Comparison of ENCODE assay signal across 8 cellular contexts in the genomic region with DNA sequence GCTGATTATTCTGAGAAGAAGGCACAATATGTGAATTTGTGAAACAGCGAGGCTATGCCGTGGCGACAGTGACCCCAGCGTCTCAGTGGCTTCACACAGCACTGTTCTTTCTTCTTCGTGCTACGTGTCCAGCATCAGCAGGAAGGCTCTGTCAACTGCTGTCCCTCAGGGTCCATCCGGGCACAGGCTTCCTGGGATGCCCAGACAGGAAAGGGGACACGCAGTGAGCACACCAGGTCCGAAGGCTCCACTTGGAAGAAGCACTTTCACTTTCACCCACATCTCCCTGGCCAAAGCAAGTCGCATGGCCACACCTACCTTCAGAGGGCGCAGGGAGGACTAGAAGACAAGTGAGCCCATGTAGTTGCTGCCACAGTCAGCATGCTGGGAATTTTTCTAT. TPM values are rescaled to one million over a fixed set of nuclear protein-coding genes. Genes with fewer than 3 reads are reported as not detected.
A peak's percentile ranks its signal among the peaks of the same experiment; 100 is the strongest.
DNase-seq lines count a peak whose midpoint lies in the region; ATAC-seq, FAIRE-seq and TF ChIP-seq lines count a peak whose summit lies in the region.

No MANE protein-coding gene starts in this region.

- H3K4me1 ChIP-seq in CD4-positive, alpha-beta memory T cell (ENCODE audit: insufficient read depth, low read length) = peaks cover 12% of the 10 kb centered on the region
- H3K4me1 ChIP-seq in kidney (ENCODE audit: control insufficient read depth in 1 of 2, insufficient read depth in 1 of 2, low read depth in 1 of 2, low read length in 2 of 2) (no peaks in the 10 kb centered on the region), thyroid gland (no peaks in the 10 kb centered on the region)

- TF ChIP-seq POLR2A in thyroid gland (IDR thresholded peaks at IDR 0.05) = no peak

- H3K9ac ChIP-seq in kidney (ENCODE audit: low read length in 2 of 2) = no peak overlapping the region

- H3K4me3 Mint-ChIP-seq in CD4-positive, alpha-beta memory T cell = peak overlapping the region; percentile 85 to 91 (median 88)
- peak overlapping the region; percentile 85 for H3K4me3 Mint-ChIP-seq in activated T-cell treated with anti-CD3 and anti-CD28 coated beads, Interleukin-2, amount 50 U/mL, for 4 hours

- DNase-seq in CD4-positive, alpha-beta memory T cell = peak in 4 of 5 donors; percentile 10 to 26 (median 15)
- peak; percentile 47 for DNase-seq in GM20000 (ENCODE audit: low spot score)
- DNase-seq in NCI-H2107 treated with DMSO at 0.1 percent for 48 hours (lab: John Stamatoyannopoulos, UW; ENCODE audit: unreplicated experiment) = peak; percentile 85
- DNase-seq in activated T-cell treated with anti-CD3 and anti-CD28 coated beads, Interleukin-2, amount 50 U/mL, for 4 hours = no peak
- no peak for DNase-seq in kidney
- DNase-seq in thyroid gland = peak; percentile 22 to 26
- DNase-seq in RWPE1 (ENCODE audit: low spot score) = no peak
- no peak for DNase-seq in T-helper 9 cell

- H3K9me3 ChIP-seq in CD4-positive, alpha-beta memory T cell (ENCODE audit: control insufficient read depth in 1 of 2, low read length in 2 of 2) = no peaks in the 10 kb centered on the region
- H3K9me3 ChIP-seq in kidney (ENCODE audit: control insufficient read depth in 1 of 2, low read length in 2 of 2) (no peaks in the 10 kb centered on the region), thyroid gland (no peaks in the 10 kb centered on the region)

- H3K27me3 ChIP-seq in CD4-positive, alpha-beta memory T cell (ENCODE audit: insufficient read depth, low read length) = peaks cover 3% of the 10 kb centered on the region
- no peaks in the 10 kb centered on the region for H3K27me3 ChIP-seq in thyroid gland

- H3K4me3 ChIP-seq in CD4-positive, alpha-beta memory T cell (ENCODE audit: low read length in 2 of 2) = peak overlapping the region; percentile 5 to 60
- H3K4me3 ChIP-seq in kidney (ENCODE audit: low read length in 2 of 2) (peak overlapping the region; percentile 5 to 49), thyroid gland (replicated peaks in 1 of 3) (peak overlapping the region in 1 of 3 donors; percentile 3)

- H3K27ac ChIP-seq in CD4-positive, alpha-beta memory T cell (ENCODE audit: low read depth, low read length) = no peak overlapping the region
- H3K27ac ChIP-seq in kidney (ENCODE audit: low read depth in 2 of 2, low read length in 2 of 2) (no peak overlapping the region), thyroid gland (no peak overlapping the region), RWPE1 (no peak overlapping the region)

- H3K27me3 Mint-ChIP-seq in CD4-positive, alpha-beta memory T cell = peaks cover 1 to 6% of the 10 kb centered on the region in 2 donors
- H3K27me3 Mint-ChIP-seq in activated T-cell treated with anti-CD3 and anti-CD28 coated beads, Interleukin-2, amount 50 U/mL, for 4 hours (ENCODE audit: low read depth) = no peaks in the 10 kb centered on the region

- ATAC-seq in activated T-cell treated with anti-CD3 and anti-CD28 coated beads, Interleukin-2, amount 50 U/mL, for 4 hours = peak in 1 of 2 donors; percentile 47

- H3K9me3 Mint-ChIP-seq in CD4-positive, alpha-beta memory T cell = peaks cover 0 to 5% (median 0%) of the 10 kb centered on the region in 8 donors
- H3K9me3 Mint-ChIP-seq in activated T-cell treated with anti-CD3 and anti-CD28 coated beads, Interleukin-2, amount 50 U/mL, for 4 hours = no peaks in the 10 kb centered on the region

- POLR2A ChIA-PET in CD4-positive, alpha-beta memory T cell (lab: Charles Lee; ENCODE audit: partially characterized antibody) = no interaction called here
- POLR2A ChIA-PET in RWPE1 (lab: Yijun Ruan, JAX; ENCODE audit: low non-redundant PET) = no interaction called here

- intact Hi-C loops in CD4-positive, alpha-beta memory T cell (cut with micrococcal nuclease) = loop anchor here (10.0 kb wide), 1 partner anchor 203 kb away; no protein-coding TSS in a partner anchor
- intact Hi-C loops in kidney (cut with DNase I) (no loop called here), thyroid gland (cut with DNase I) (no loop called here)

- 71 to 81% methylated on average over 11 of the region's 11 CpGs for WGBS in thyroid gland, 2 donors

- no peaks in the 10 kb centered on the region for H3K36me3 ChIP-seq in CD4-positive, alpha-beta memory T cell (ENCODE audit: insufficient read depth, low read length)
- H3K36me3 ChIP-seq in kidney (ENCODE audit: control insufficient read depth in 1 of 2, insufficient read depth in 2 of 2, low read length in 2 of 2) = no peaks in the 10 kb centered on the region
- H3K36me3 ChIP-seq in thyroid gland = no peaks in the 10 kb centered on the region

- peaks cover 8 to 9% (median 9%) of the 10 kb centered on the region in 4 donors for H3K4me1 Mint-ChIP-seq in CD4-positive, alpha-beta memory T cell
- H3K4me1 Mint-ChIP-seq in activated T-cell treated with anti-CD3 and anti-CD28 coated beads, Interleukin-2, amount 50 U/mL, for 4 hours (ENCODE audit: low read depth) = peaks cover 13% of the 10 kb centered on the region

- CTCF ChIA-PET in CD4-positive, alpha-beta memory T cell (lab: Charles Lee; ENCODE audit: partially characterized antibody) = interaction anchor here (0.8 kb wide), 1 partner anchor 83 kb away, joined by 4 read pairs; no protein-coding TSS in a partner anchor
- CTCF ChIA-PET in RWPE1 (lab: Yijun Ruan, JAX) = no interaction called here

- peak overlapping the region in 6 of 7 donors; percentile 49 to 74 (median 70) for H3K27ac Mint-ChIP-seq in CD4-positive, alpha-beta memory T cell

- FAIRE-seq in kidney (lab: Jason Lieb, UNC) = no peak

- H3K36me3 Mint-ChIP-seq in CD4-positive, alpha-beta memory T cell = no peaks in the 10 kb centered on the region
- no peaks in the 10 kb centered on the region for H3K36me3 Mint-ChIP-seq in activated T-cell treated with anti-CD3 and anti-CD28 coated beads, Interleukin-2, amount 50 U/mL, for 4 hours (ENCODE audit: insufficient read depth)

- TF ChIP-seq CTCF in GM20000 (IDR thresholded peaks at IDR 0.05; ENCODE audit: extremely low read depth, missing control alignments) = no peak
- no peak for TF ChIP-seq CTCF in kidney (IDR thresholded peaks at IDR 0.05; ENCODE audit: borderline replicate concordance, extremely low read depth, insufficient read depth)
- TF ChIP-seq CTCF in thyroid gland (IDR thresholded peaks at IDR 0.05) = no peak
- TF ChIP-seq CTCF in RWPE1 (conservative IDR thresholded peaks at IDR 0.05; ENCODE audit: low read depth) = no peak

RNA-seq across cellular contexts. Expression of gene PTGR3, which starts 47.3 kb away (rescaled TPM):
- 10 to 100 TPM; 55.9 to 56.7 TPM for total RNA-seq in CD4-positive, alpha-beta memory T cell
- polyA plus RNA-seq in CD4-positive, alpha-beta memory T cell = 10 to 100 TPM; 21.0 to 29.3 TPM
- total RNA-seq in activated T-cell treated with anti-CD3 and anti-CD28 coated beads, Interleukin-2, amount 50 U/mL, for 4 hours = 10 to 100 TPM in 1 of 3 donors, 1 to 10 TPM in 2; 8.9 to 12.8 (median 9.2) TPM
- total RNA-seq in kidney (36.8 TPM), thyroid gland (10 to 100 TPM; 19.3 to 62.7 (median 36.9) TPM)
- 21.1 TPM for polyA plus RNA-seq in kidney (ENCODE audit: insufficient read depth, low read depth, low replicate concordance)

RNA-seq across cellular contexts. Expression of gene TSHZ1, which starts 49.0 kb away (rescaled TPM):
- total RNA-seq in CD4-positive, alpha-beta memory T cell = 10 to 100 TPM; 30.1 to 32.0 TPM
- 1 to 10 TPM in 1 of 2 donors, under 1 TPM in 1; 0.84 to 6.5 TPM for polyA plus RNA-seq in CD4-positive, alpha-beta memory T cell
- total RNA-seq in activated T-cell treated with anti-CD3 and anti-CD28 coated beads, Interleukin-2, amount 50 U/mL, for 4 hours = 10 to 100 TPM; 10.8 to 13.6 (median 12.5) TPM
- 31.3 TPM for total RNA-seq in kidney
- polyA plus RNA-seq in kidney (ENCODE audit: insufficient read depth, low read depth, low replicate concordance) = 7.0 TPM
- 10 to 100 TPM; 17.9 to 22.2 (median 19.0) TPM for total RNA-seq in thyroid gland

Comparison
In these comparisons a context has a peak if more than half of its experiments do, and no peak if none do; other contexts are left out.
1. DNase-seq: peak in CD4-positive, alpha-beta memory T cell (4 of 5), GM20000 (single experiment), NCI-H2107 treated with DMSO at 0.1 percent for 48 hours (single experiment) and thyroid gland (2 of 2); none in activated T-cell treated with anti-CD3 and anti-CD28 coated beads, Interleukin-2, amount 50 U/mL, for 4 hours (single experiment), kidney (single experiment), RWPE1 (single experiment) and T-helper 9 cell (single experiment).